9 cellular contexts compared by ENCODE assay signal in the genomic region with DNA sequence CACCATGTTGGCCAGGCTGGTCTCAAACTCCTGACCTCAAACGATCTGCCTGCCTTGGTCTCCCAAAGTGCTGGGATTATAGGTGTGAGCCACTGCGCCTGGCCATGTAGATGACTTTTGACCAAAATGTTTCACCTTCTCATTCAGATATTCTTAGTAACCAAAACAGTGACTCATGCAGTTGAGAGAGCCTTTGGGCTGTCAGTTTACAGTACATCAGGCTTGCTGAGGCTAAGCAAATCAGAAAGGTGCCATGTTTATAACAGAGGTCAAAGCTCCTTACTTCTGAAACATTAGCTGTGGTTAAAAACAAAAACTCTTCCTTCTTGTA. TPM values are rescaled to one million over a fixed set of nuclear protein-coding genes. Genes with fewer than 3 reads are reported as not detected.
DNase-seq lines count a peak whose midpoint lies in the region; ATAC-seq lines count a peak whose summit lies in the region.
"Had no signal": no experiment of that assay in that cellular context is flagged by ENCODE, and none has a peak within 500 bp of the region (broad histone marks: within the 10 kb centered on the region; RNA-seq: fewer than 3 reads in every experiment).

No MANE protein-coding gene starts in this region.

- peak; percentile 62 for ATAC-seq in Right ventricle myocardium superior (ENCODE audit: poor library complexity)
- ATAC-seq in HG03103 (IDR thresholded peaks at IDR 0.05; ENCODE audit: low read depth, unreplicated experiment): peak; percentile 58

- peaks cover 91% of the 10 kb centered on the region for H3K4me1 Mint-ChIP-seq in activated CD4-positive, alpha-beta memory T cell treated with anti-CD3 and anti-CD28 coated beads for 36 hours (ENCODE audit: low read depth)

- CTCF ChIA-PET in activated CD4-positive, alpha-beta memory T cell treated with anti-CD3 and anti-CD28 coated beads for 36 hours (lab: Charles Lee): interaction anchor here (0.9 kb wide), 1 partner anchor 42 kb away, joined by 3 read pairs; no protein-coding TSS in a partner anchor

- no peak overlapping the region for H3K4me3 Mint-ChIP-seq in activated CD4-positive, alpha-beta memory T cell treated with anti-CD3 and anti-CD28 coated beads for 36 hours

- intact Hi-C loops in Right ventricle myocardium superior (cut with DNase I) (no loop called here), cardiac septum (cut with DNase I) (no loop called here)
- intact Hi-C loops in activated CD4-positive, alpha-beta memory T cell treated with anti-CD3 and anti-CD28 coated beads for 36 hours (cut with micrococcal nuclease): loop anchor here (1.0 kb wide), 3 partner anchors 10 to 57 kb away; a partner anchor contains a TSS

- peaks cover 51% of the 10 kb centered on the region for H3K36me3 Mint-ChIP-seq in activated CD4-positive, alpha-beta memory T cell treated with anti-CD3 and anti-CD28 coated beads for 36 hours

- no peaks in the 10 kb centered on the region for H3K9me3 Mint-ChIP-seq in activated CD4-positive, alpha-beta memory T cell treated with anti-CD3 and anti-CD28 coated beads for 36 hours

- POLR2A ChIA-PET in activated CD4-positive, alpha-beta memory T cell treated with anti-CD3 and anti-CD28 coated beads for 36 hours (lab: Charles Lee): interaction anchor here (1.2 kb wide), 1 partner anchor 12 kb away, joined by 7 read pairs; no protein-coding TSS in a partner anchor

- H3K27me3 Mint-ChIP-seq in activated CD4-positive, alpha-beta memory T cell treated with anti-CD3 and anti-CD28 coated beads for 36 hours: no peaks in the 10 kb centered on the region

- no peak for DNase-seq in Right ventricle myocardium superior
- DNase-seq in cardiac septum (ENCODE audit: low spot score): no peak
- peak; percentile 67 for DNase-seq in activated CD4-positive, alpha-beta memory T cell treated with anti-CD3 and anti-CD28 coated beads for 36 hours
- DNase-seq in kidney glomerular epithelial cell (lab: John Stamatoyannopoulos, UW): peak; percentile 36
- no peak for DNase-seq in iPS-NIHi7 (ENCODE audit: extremely low spot score)
- DNase-seq in hypothalamus (lab: John Stamatoyannopoulos, UW): no peak
- DNase-seq in SKM-1 treated with dmso at 0.1 percent for 144 hours (lab: John Stamatoyannopoulos, UW; ENCODE audit: unreplicated experiment): no peak
- DNase-seq: DND-41 had no signal

- H3K27ac Mint-ChIP-seq in activated CD4-positive, alpha-beta memory T cell treated with anti-CD3 and anti-CD28 coated beads for 36 hours: peak overlapping the region; percentile 46

RNA-seq across cellular contexts. Expression of a gene that starts 21.0 kb away (rescaled TPM):
- total RNA-seq in Right ventricle myocardium superior: 28.9 TPM
- total RNA-seq in cardiac septum: 30.1 TPM
- 10 to 100 TPM; 48.3 to 51.6 TPM for total RNA-seq in activated CD4-positive, alpha-beta memory T cell treated with anti-CD3 and anti-CD28 coated beads for 36 hours

RNA-seq across cellular contexts. Expression of a gene that starts 47.7 kb away (rescaled TPM):
- total RNA-seq in Right ventricle myocardium superior (8.4 TPM), cardiac septum (11.6 TPM)
- total RNA-seq in activated CD4-positive, alpha-beta memory T cell treated with anti-CD3 and anti-CD28 coated beads for 36 hours: 10 to 100 TPM; 32.5 to 38.0 TPM

RNA-seq across cellular contexts. Expression of a gene that starts 57.0 kb away (rescaled TPM):
- total RNA-seq in Right ventricle myocardium superior (53.0 TPM), cardiac septum (61.8 TPM)
- 10 to 100 TPM; 69.2 to 72.2 TPM for total RNA-seq in activated CD4-positive, alpha-beta memory T cell treated with anti-CD3 and anti-CD28 coated beads for 36 hours

Comparison
In these comparisons a context has a peak if more than half of its experiments do, and no peak if none do; other contexts are left out.
1. DNase-seq: peak in activated CD4-positive, alpha-beta memory T cell treated with anti-CD3 and anti-CD28 coated beads for 36 hours (single experiment) and kidney glomerular epithelial cell (single experiment); none in Right ventricle myocardium superior (single experiment), cardiac septum (single experiment), iPS-NIHi7 (single experiment), hypothalamus (0 of 51) and SKM-1 treated with dmso at 0.1 percent for 144 hours (single experiment).